In the genomic region with DNA sequence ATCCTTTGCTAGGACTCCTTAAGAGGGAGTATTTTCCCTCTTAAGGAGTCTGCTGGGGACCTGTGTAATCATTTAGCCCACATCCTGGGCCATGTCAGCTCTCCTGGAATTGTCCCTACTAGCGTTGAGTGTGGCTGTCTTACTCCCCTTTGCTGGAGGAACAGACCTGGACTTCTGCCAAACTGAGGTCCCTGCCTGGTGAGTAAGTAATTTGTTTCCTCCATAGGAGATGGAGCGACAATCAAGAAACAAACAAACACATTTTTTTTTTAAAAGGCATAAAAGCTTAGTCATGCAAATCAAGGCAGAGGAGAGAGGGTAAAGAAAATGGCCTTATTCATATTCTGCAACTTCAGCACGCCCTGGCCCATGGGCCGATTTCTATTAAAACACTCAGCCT, we compare ENCODE assay signal across 13 cellular contexts.
DNase-seq lines count a peak whose midpoint lies in the region; TF ChIP-seq lines count a peak whose summit lies in the region.
"Had no signal": no experiment of that assay in that cellular context is flagged by ENCODE, and none has a peak within 500 bp of the region (broad histone marks: within the 10 kb centered on the region; RNA-seq: fewer than 3 reads in every experiment).

No MANE protein-coding gene starts in this region.

- H3K36me3 ChIP-seq in endodermal cell (ENCODE audit: control insufficient read depth, insufficient read depth, low read length): no peaks in the 10 kb centered on the region
- no peaks in the 10 kb centered on the region for H3K36me3 ChIP-seq in prostate gland
- H3K36me3 ChIP-seq: colonic mucosa had no signal

- 75 to 85% methylated on average over 2 to 4 of the region's 4 CpGs for WGBS in endodermal cell (ENCODE audit: insufficient coverage in 1 of 2, insufficient read length in 1 of 2), 2 experiments
- WGBS in lower leg skin, 2 donors: 70 to 77% methylated on average over 4 of the region's 4 CpGs
- WGBS in prostate gland: 56% methylated on average over 4 of the region's 4 CpGs

- H3K27me3 ChIP-seq in endodermal cell (ENCODE audit: control insufficient read depth, insufficient read depth, low read length, poor library complexity, severe bottlenecking) (no peaks in the 10 kb centered on the region), prostate gland (replicated peaks; ENCODE audit: insufficient read depth) (no peaks in the 10 kb centered on the region)
- H3K27me3 ChIP-seq: colonic mucosa had no signal

- H3K27me3 Mint-ChIP-seq in endodermal cell (ENCODE audit: insufficient read depth): peaks cover 4% of the 10 kb centered on the region

- TF ChIP-seq POLR2A in lower leg skin (IDR thresholded peaks at IDR 0.05) (no peak), prostate gland (IDR thresholded peaks at IDR 0.05) (no peak)

- H3K4me1 Mint-ChIP-seq in endodermal cell: peaks cover 19% of the 10 kb centered on the region

- intact Hi-C loops in lower leg skin (cut with DNase I; ENCODE audit: low total_unique reads): no loop called here
- intact Hi-C loops in prostate gland (cut with DNase I): no loop called here

- no peak overlapping the region for H3K27ac Mint-ChIP-seq in endodermal cell

- peak in 2 of 3 experiments; percentile 31 to 60 for DNase-seq in NCI-H1417 (lab: John Stamatoyannopoulos, UW)
- no peak for DNase-seq in NCI-H1417 treated with DMSO at 0.1 percent for 48 hours (lab: John Stamatoyannopoulos, UW)
- peak; percentile 89 for DNase-seq in NCI-H345 (lab: John Stamatoyannopoulos, UW)
- DNase-seq in endodermal cell: no peak
- peak; percentile 22 for DNase-seq in pons (ENCODE audit: low spot score)
- no peak for DNase-seq in lower leg skin (ENCODE audit: low spot score in 2 of 2)
- DNase-seq in MV-4-11 (lab: John Stamatoyannopoulos, UW): no peak
- DNase-seq in prostate gland (ENCODE audit: low spot score): no peak
- DNase-seq: 8988T, colonic mucosa, NCI-H146, SW 1271 had no signal

- H3K9ac ChIP-seq in endodermal cell (ENCODE audit: extremely low read depth, low read length, poor library complexity, severe bottlenecking): no peak overlapping the region

- H3K4me1 ChIP-seq in endodermal cell (ENCODE audit: control insufficient read depth, insufficient read depth, low read length) (no peaks in the 10 kb centered on the region), prostate gland (replicated peaks) (no peaks in the 10 kb centered on the region)
- H3K4me1 ChIP-seq: colonic mucosa had no signal

- H3K4me3 ChIP-seq in endodermal cell (ENCODE audit: low read length) (no peak overlapping the region), lower leg skin (ENCODE audit: low read depth, poor library complexity, severe bottlenecking) (no peak overlapping the region), prostate gland (no peak overlapping the region)
- H3K4me3 ChIP-seq: colonic mucosa, GM12878 had no signal

- no peaks in the 10 kb centered on the region for H3K9me3 Mint-ChIP-seq in endodermal cell

- H3K27ac ChIP-seq in endodermal cell (ENCODE audit: low read depth, low read length) (no peak overlapping the region), prostate gland (no peak overlapping the region)
- H3K27ac ChIP-seq: colonic mucosa had no signal

- H3K9me3 ChIP-seq in endodermal cell (ENCODE audit: control insufficient read depth, low read length) (no peaks in the 10 kb centered on the region), prostate gland (no peaks in the 10 kb centered on the region)
- H3K9me3 ChIP-seq: colonic mucosa had no signal

- H3K4me3 Mint-ChIP-seq in endodermal cell: no peak overlapping the region

- peak; percentile 40 for TF ChIP-seq CTCF in endodermal cell (conservative IDR thresholded peaks at IDR 0.05)
- no peak for TF ChIP-seq CTCF in lower leg skin (IDR thresholded peaks at IDR 0.05)
- TF ChIP-seq CTCF in prostate gland (IDR thresholded peaks at IDR 0.05): no peak

- H3K36me3 Mint-ChIP-seq in endodermal cell (ENCODE audit: low read depth): no peaks in the 10 kb centered on the region

Comparison
In these comparisons a context has a peak if more than half of its experiments do, and no peak if none do; other contexts are left out.
1. DNase-seq: peak in NCI-H1417 (2 of 3), NCI-H345 (single experiment) and pons (single experiment); none in NCI-H1417 treated with DMSO at 0.1 percent for 48 hours (single experiment), endodermal cell (single experiment), lower leg skin (0 of 2), MV-4-11 (single experiment) and prostate gland (single experiment).